ENCODE assay signal across 23 cellular contexts in genomic region chr18:77043541-77044280, GRCh38.
A peak's percentile ranks its signal among the peaks of the same experiment; 100 is the strongest.
DNase-seq lines count a peak whose midpoint lies in the region; ATAC-seq, FAIRE-seq and TF ChIP-seq lines count a peak whose summit lies in the region.
"Had no signal": no experiment of that assay in that cellular context is flagged by ENCODE, and none has a peak within 500 bp of the region (broad histone marks: within the 10 kb centered on the region; RNA-seq: fewer than 3 reads in every experiment).

No MANE protein-coding gene starts in this region.

- H2AFZ ChIP-seq in HepG2 (ENCODE audit: low read length) = no peak overlapping the region

- TF ChIP-seq EP300 in HepG2 (IDR thresholded peaks at IDR 0.05; ENCODE audit: low read depth in 2 of 2, low read length in 2 of 2) = no peak
- TF ChIP-seq EP300 in HepG2 (CRISPR knock-in tag; IDR thresholded peaks at IDR 0.05; ENCODE audit: borderline replicate concordance) = no peak

- ATAC-seq in natural killer cell = no peak
- ATAC-seq in HG03460 (IDR thresholded peaks at IDR 0.05; ENCODE audit: unreplicated experiment) = no peak
- no peak for ATAC-seq in HepG2
- ATAC-seq: left ventricle myocardium superior, PC-3 had no signal

- H3K79me2 ChIP-seq in HepG2 (ENCODE audit: insufficient read depth, low read length) = no peaks in the 10 kb centered on the region

- H3K36me3 ChIP-seq in brain microvascular endothelial cell (replicated peaks) (peaks cover 7% of the 10 kb centered on the region), HepG2 (replicated peaks in 1 of 2; ENCODE audit: control insufficient read depth in 1 of 2, insufficient read depth in 2 of 2, low read length in 2 of 2) (no peaks in the 10 kb centered on the region)
- H3K36me3 ChIP-seq: HAP-1, ovary had no signal

- H3K9ac ChIP-seq in HepG2 (ENCODE audit: insufficient read depth, low read depth, low read length) = no peak overlapping the region
- H3K9ac ChIP-seq: BLaER1 treated with 17β-estradiol and CSF1 and Interleukin-3, amounts not matched to agents 10 nM and 100 nM had no signal

- no peaks in the 10 kb centered on the region for H3K9me3 ChIP-seq in HepG2 (ENCODE audit: low read length)
- H3K9me3 ChIP-seq: HAP-1, ovary, upper lobe of left lung had no signal

- peak overlapping the region; percentile 97 for H3K27ac ChIP-seq in brain microvascular endothelial cell
- H3K27ac ChIP-seq in temporal lobe (ENCODE audit: low read depth, low read length) = peak overlapping the region; percentile 97
- no peak overlapping the region for H3K27ac ChIP-seq in HepG2 (ENCODE audit: extremely low read length, insufficient read depth, low read length)
- H3K27ac ChIP-seq: ovary, upper lobe of left lung had no signal

- H3K4me3 Mint-ChIP-seq in activated T-cell treated with anti-CD3 and anti-CD28 coated beads, Interleukin-2, amount 50 U/mL, for 24 hours = no peak overlapping the region
- no peak overlapping the region for H3K4me3 Mint-ChIP-seq in natural killer cell
- H3K4me3 Mint-ChIP-seq: endodermal cell had no signal

- no peak overlapping the region for H3K4me2 ChIP-seq in HepG2 (ENCODE audit: low read depth, low read length)
- H3K4me2 ChIP-seq: BLaER1 treated with 17β-estradiol and CSF1 and Interleukin-3, amounts not matched to agents 10 nM and 100 nM had no signal

- H3K4me3 ChIP-seq in brain microvascular endothelial cell (ENCODE audit: low read depth, low read length) = no peak overlapping the region
- H3K4me3 ChIP-seq in HepG2 (replicated peaks in 1 of 3; ENCODE audit: insufficient read depth in 1 of 3, low read depth in 2 of 3, low read length in 3 of 3) = no peak overlapping the region
- H3K4me3 ChIP-seq: BLaER1 treated with 17β-estradiol and CSF1 and Interleukin-3, amounts not matched to agents 10 nM and 100 nM; HAP-1; ovary; upper lobe of left lung had no signal

- no TSS peak for BruUV-seq in HepG2 (replicated peaks; lab: Mats Ljungman, UMichigan)

- peaks cover 42% of the 10 kb centered on the region for H3K4me1 Mint-ChIP-seq in activated T-cell treated with anti-CD3 and anti-CD28 coated beads, Interleukin-2, amount 50 U/mL, for 24 hours (ENCODE audit: low read depth)
- H3K4me1 Mint-ChIP-seq in natural killer cell = peaks cover 61 to 72% of the 10 kb centered on the region in 2 donors

- in situ Hi-C loops in brain microvascular endothelial cell (cut with HindIII; ENCODE audit: low pct_ligation_motif_present, low sequenced_read_pairs) = no loop called here
- in situ Hi-C loops in HepG2 (cut with HindIII; ENCODE audit: extremely low pct_ligation_motif_present, low pct_unique_long_range_greater_than_20kb) = no loop called here

- WGBS in HepG2 (ENCODE audit: low lambda C conversion rate) = 97% methylated on average over 27 of the region's 27 CpGs

- H3K36me3 Mint-ChIP-seq in activated T-cell treated with anti-CD3 and anti-CD28 coated beads, Interleukin-2, amount 50 U/mL, for 24 hours (ENCODE audit: low read depth) = peaks cover 68% of the 10 kb centered on the region
- H3K36me3 Mint-ChIP-seq in natural killer cell = peaks cover 8% of the 10 kb centered on the region

- TF ChIP-seq CTCF in brain microvascular endothelial cell (IDR thresholded peaks at IDR 0.05; ENCODE audit: low read depth, low read length, missing control alignments) (no peak), natural killer cell (IDR thresholded peaks at IDR 0.05) (no peak), HepG2 (CRISPR knock-in tag; IDR thresholded peaks at IDR 0.05) (no peak)

- no peak for FAIRE-seq in HepG2 (lab: Jason Lieb, UNC)
- FAIRE-seq: A204.1 had no signal

- peak overlapping the region; percentile 14 for H3K27ac Mint-ChIP-seq in activated T-cell treated with anti-CD3 and anti-CD28 coated beads, Interleukin-2, amount 50 U/mL, for 24 hours
- peak overlapping the region; percentile 85 to 88 for H3K27ac Mint-ChIP-seq in natural killer cell
- H3K27ac Mint-ChIP-seq: endodermal cell had no signal

- no peaks in the 10 kb centered on the region for H3K9me3 Mint-ChIP-seq in activated T-cell treated with anti-CD3 and anti-CD28 coated beads, Interleukin-2, amount 50 U/mL, for 24 hours
- H3K9me3 Mint-ChIP-seq in natural killer cell = no peaks in the 10 kb centered on the region

- 0 out of 2 replicates have a peak, but pooled peaks cover 5% of the 10 kb centered on the region for H3K4me1 ChIP-seq in HepG2 (ENCODE audit: insufficient read depth, low read length)
- H3K4me1 ChIP-seq: HAP-1, upper lobe of left lung had no signal

- no peaks in the 10 kb centered on the region for H3K27me3 Mint-ChIP-seq in activated T-cell treated with anti-CD3 and anti-CD28 coated beads, Interleukin-2, amount 50 U/mL, for 24 hours
- no peaks in the 10 kb centered on the region for H3K27me3 Mint-ChIP-seq in natural killer cell (ENCODE audit: low read depth in 2 of 2)

- no peaks in the 10 kb centered on the region for H4K20me1 ChIP-seq in HepG2 (ENCODE audit: insufficient read depth, low read length)

- CTCF ChIA-PET in HepG2 (lab: Yijun Ruan, JAX; ENCODE audit: low intra/inter-chr PET ratio, low total read pairs) = no interaction called here

- no peak for DNase-seq in activated T-cell treated with anti-CD3 and anti-CD28 coated beads, Interleukin-2, amount 50 U/mL, for 24 hours
- DNase-seq in activated T-cell treated with anti-CD3 and anti-CD28 coated beads, Interleukin-2, amount 50 U/mL, for 1 hour = no peak
- DNase-seq in brain microvascular endothelial cell = peak; percentile 96
- DNase-seq in natural killer cell = no peak
- no peak for DNase-seq in HepG2 (ENCODE audit: low spot score)
- DNase-seq in activated CD4-positive, CD25-positive, alpha-beta regulatory T cell (lab: John Stamatoyannopoulos, UW) = no peak
- DNase-seq: activated CD4-positive, alpha-beta T cell treated with anti-CD3 and anti-CD28 coated beads for 48 hours; activated gamma-delta T cell; amniotic stem cell; cerebellar nuclear complex; endodermal cell; left ventricle myocardium superior; NCI-H146; NCI-H2171 treated with DMSO at 0.1 percent for 48 hours; ovary; PC-3; stimulated activated naive CD4-positive, alpha-beta T cell treated with Interleukin-2 at 50 U/mL for 16 hours had no signal

- TF ChIP-seq RAD21 in HepG2 (CRISPR knock-in tag; IDR thresholded peaks at IDR 0.05) = no peak

- POLR2A ChIA-PET in HepG2 (lab: Yijun Ruan, JAX) = no interaction called here

- TF ChIP-seq POLR2A in HepG2 (IDR thresholded peaks at IDR 0.05; ENCODE audit: insufficient read depth in 1 of 2, low read depth in 2 of 2, low read length in 2 of 2) = no peak

- H3K27me3 ChIP-seq in brain microvascular endothelial cell (replicated peaks) = no peaks in the 10 kb centered on the region
- no peaks in the 10 kb centered on the region for H3K27me3 ChIP-seq in HepG2 (ENCODE audit: control insufficient read depth in 1 of 2, insufficient read depth in 2 of 2, low read length in 2 of 2)
- H3K27me3 ChIP-seq: BLaER1 treated with 17β-estradiol and CSF1 and Interleukin-3, amounts not matched to agents 10 nM and 100 nM; ovary; upper lobe of left lung had no signal

- intact Hi-C loops in natural killer cell (cut with micrococcal nuclease) (no loop called here), HepG2 (cut with micrococcal nuclease; ENCODE audit: unreplicated experiment) (no loop called here)

TF ChIP-seq in HepG2, 621 proteins besides CTCF, POLR2A, EP300 and RAD21 (continues in another document):
- TF ChIP-seq SPEN (CRISPR knock-in tag; IDR thresholded peaks at IDR 0.05; ENCODE audit: low read depth) (no peak), ZNF138 (CRISPR knock-in tag; IDR thresholded peaks at IDR 0.05; ENCODE audit: low read depth) (no peak), NFE2 (CRISPR knock-in tag; IDR thresholded peaks at IDR 0.05) (no peak), BCLAF1 (IDR thresholded peaks at IDR 0.05) (no peak), ZMAT5 (CRISPR knock-in tag; IDR thresholded peaks at IDR 0.05; ENCODE audit: borderline replicate concordance, low read depth) (no peak), MEIS1 (CRISPR knock-in tag; IDR thresholded peaks at IDR 0.05; ENCODE audit: borderline replicate concordance) (no peak), NR2F2 (IDR thresholded peaks at IDR 0.05; ENCODE audit: borderline replicate concordance, low read depth) (no peak), ZNF143 (CRISPR knock-in tag; IDR thresholded peaks at IDR 0.05) (no peak)
- TF ChIP-seq, protein P1, sequence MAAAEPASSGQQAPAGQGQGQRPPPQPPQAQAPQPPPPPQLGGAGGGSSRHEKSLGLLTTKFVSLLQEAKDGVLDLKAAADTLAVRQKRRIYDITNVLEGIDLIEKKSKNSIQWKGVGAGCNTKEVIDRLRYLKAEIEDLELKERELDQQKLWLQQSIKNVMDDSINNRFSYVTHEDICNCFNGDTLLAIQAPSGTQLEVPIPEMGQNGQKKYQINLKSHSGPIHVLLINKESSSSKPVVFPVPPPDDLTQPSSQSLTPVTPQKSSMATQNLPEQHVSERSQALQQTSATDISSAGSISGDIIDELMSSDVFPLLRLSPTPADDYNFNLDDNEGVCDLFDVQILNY (CRISPR knock-in tag; conservative IDR thresholded peaks at IDR 0.05) = no peak
